1 cellular context compared by ENCODE assay signal in the genomic region with DNA sequence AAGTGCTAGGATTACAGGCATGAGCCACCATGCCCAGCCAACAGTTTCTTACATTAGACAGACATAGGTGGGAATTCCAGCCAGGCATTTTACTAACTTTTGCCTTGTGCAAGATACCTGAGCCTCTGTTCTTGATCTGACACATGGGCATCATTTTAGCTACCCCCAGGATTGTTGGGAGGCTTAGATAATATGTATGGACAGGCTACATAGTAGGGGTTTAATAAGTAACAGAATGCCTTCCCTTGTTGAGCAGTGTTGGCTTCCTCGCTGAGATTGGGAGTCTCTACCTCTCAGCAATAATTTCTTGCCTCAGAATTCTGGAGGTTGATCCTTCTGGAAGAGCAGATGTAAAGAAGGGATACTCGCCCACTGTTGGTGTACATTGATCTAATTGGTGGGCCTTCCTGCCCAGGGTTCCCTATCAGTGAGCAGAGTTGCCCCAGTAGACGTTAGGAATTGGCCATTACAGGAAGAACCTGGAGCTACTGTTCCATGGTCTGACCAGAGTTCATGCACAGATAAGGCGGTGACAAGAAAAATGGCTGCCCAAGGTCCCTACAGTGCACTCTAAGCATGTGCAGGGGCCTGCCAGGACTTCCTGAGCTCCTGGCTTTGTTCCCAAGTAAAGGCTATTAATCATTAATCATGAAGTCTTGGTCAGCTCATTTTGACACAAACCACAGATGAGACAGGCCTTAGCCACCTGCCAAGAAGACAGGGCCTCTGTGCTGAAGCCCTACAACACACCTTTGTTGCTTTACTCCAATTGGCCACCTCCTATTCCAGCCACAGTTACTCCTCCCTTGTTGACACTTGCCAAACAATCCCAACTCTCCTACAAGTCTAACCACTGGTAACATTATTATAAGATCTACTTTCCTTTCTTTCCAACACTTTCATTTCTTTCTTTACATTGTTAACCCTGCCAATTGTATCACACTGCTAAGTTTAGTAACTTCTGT.
TF ChIP-seq lines count a peak whose summit lies in the region.

No MANE protein-coding gene starts in this region.

TF ChIP-seq in HepG2, 621 proteins besides CTCF, POLR2A, EP300 and RAD21 (continued from another document and continues in another):
- peak; percentile 68 for TF ChIP-seq KAT8 (CRISPR knock-in tag; IDR thresholded peaks at IDR 0.05)
- peak; percentile 40 for TF ChIP-seq PHF21A (CRISPR knock-in tag; IDR thresholded peaks at IDR 0.05)
- TF ChIP-seq ZNF792 (CRISPR knock-in tag; IDR thresholded peaks at IDR 0.05), result 0 out of 2 replicates have a peak, but pooled peaks have one; percentile 28
- TF ChIP-seq SIN3A (IDR thresholded peaks at IDR 0.05; ENCODE audit: borderline replicate concordance, low read depth, low read length), result peak; percentile 57; the same call in 1 of the 2 replicates
- 0 out of 2 replicates have a peak, but pooled peaks have one; percentile 61 for TF ChIP-seq DMAP1 (CRISPR knock-in tag; IDR thresholded peaks at IDR 0.05)
- no peak for TF ChIP-seq ZNF546 (CRISPR knock-in tag; conservative IDR thresholded peaks at IDR 0.05)
- TF ChIP-seq HOXA7 (CRISPR knock-in tag; IDR thresholded peaks at IDR 0.05), result no peak
- TF ChIP-seq ZNF510 (CRISPR knock-in tag; IDR thresholded peaks at IDR 0.05; ENCODE audit: low read depth), result 0 out of 2 replicates have a peak, but pooled peaks have one; percentile 27
- no peak for TF ChIP-seq GATA4 (IDR thresholded peaks at IDR 0.05; ENCODE audit: borderline replicate concordance, low read depth)
- no peak for TF ChIP-seq EZH2 (conservative IDR thresholded peaks at IDR 0.05; ENCODE audit: low read depth, low read length)
- no peak for TF ChIP-seq JUN (CRISPR knock-in tag; IDR thresholded peaks at IDR 0.05)
- TF ChIP-seq ZNF644 (CRISPR knock-in tag; IDR thresholded peaks at IDR 0.05; ENCODE audit: low read depth), result peak; percentile 73; the same call in 1 of the 2 replicates
- TF ChIP-seq ZNF746 (CRISPR knock-in tag; IDR thresholded peaks at IDR 0.05), result peak; percentile 21; the same call in 1 of the 2 replicates
- no peak for TF ChIP-seq ATF7 (IDR thresholded peaks at IDR 0.05)
- TF ChIP-seq ATF7 (CRISPR knock-in tag; IDR thresholded peaks at IDR 0.05), result no peak
- TF ChIP-seq, protein P1, sequence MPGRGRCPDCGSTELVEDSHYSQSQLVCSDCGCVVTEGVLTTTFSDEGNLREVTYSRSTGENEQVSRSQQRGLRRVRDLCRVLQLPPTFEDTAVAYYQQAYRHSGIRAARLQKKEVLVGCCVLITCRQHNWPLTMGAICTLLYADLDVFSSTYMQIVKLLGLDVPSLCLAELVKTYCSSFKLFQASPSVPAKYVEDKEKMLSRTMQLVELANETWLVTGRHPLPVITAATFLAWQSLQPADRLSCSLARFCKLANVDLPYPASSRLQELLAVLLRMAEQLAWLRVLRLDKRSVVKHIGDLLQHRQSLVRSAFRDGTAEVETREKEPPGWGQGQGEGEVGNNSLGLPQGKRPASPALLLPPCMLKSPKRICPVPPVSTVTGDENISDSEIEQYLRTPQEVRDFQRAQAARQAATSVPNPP (CRISPR knock-in tag; IDR thresholded peaks at IDR 0.05), result no peak
- peak; percentile 9; the same call in 1 of the 2 replicates for TF ChIP-seq TBX3 (IDR thresholded peaks at IDR 0.05; ENCODE audit: borderline replicate concordance)
- peak; percentile 49; the same call in 1 of the 2 replicates for TF ChIP-seq RXRA (CRISPR knock-in tag; IDR thresholded peaks at IDR 0.05)
- TF ChIP-seq ZNF780A (CRISPR knock-in tag; IDR thresholded peaks at IDR 0.05), result no peak
- peak; percentile 65 for TF ChIP-seq CHD4 (IDR thresholded peaks at IDR 0.05; ENCODE audit: borderline replicate concordance, low read length)
- TF ChIP-seq ZNF256 (CRISPR knock-in tag; conservative IDR thresholded peaks at IDR 0.05), result no peak
- TF ChIP-seq KMT2B (CRISPR knock-in tag; IDR thresholded peaks at IDR 0.05), result 0 out of 2 replicates have a peak, but pooled peaks have one; percentile 51
- peak; percentile 41 for TF ChIP-seq SOX5 (CRISPR knock-in tag; IDR thresholded peaks at IDR 0.05; ENCODE audit: borderline replicate concordance)
- TF ChIP-seq POLR2AphosphoS5 (IDR thresholded peaks at IDR 0.05; ENCODE audit: low read depth, low read length), result no peak; the same call in none of the 2 replicates
- TF ChIP-seq MTF2 (CRISPR knock-in tag; IDR thresholded peaks at IDR 0.05; ENCODE audit: borderline replicate concordance), result no peak
- TF ChIP-seq MAFF (IDR thresholded peaks at IDR 0.05; ENCODE audit: low read depth, low read length), result peak; percentile 55
- no peak for TF ChIP-seq ZNF891 (CRISPR knock-in tag; IDR thresholded peaks at IDR 0.05)
- 0 out of 2 replicates have a peak, but pooled peaks have one; percentile 17 for TF ChIP-seq ZFP90 (CRISPR knock-in tag; IDR thresholded peaks at IDR 0.05; ENCODE audit: borderline replicate concordance)
- peak; percentile 35; the same call in 1 of the 2 replicates for TF ChIP-seq MXD4 (CRISPR knock-in tag; IDR thresholded peaks at IDR 0.05)
- no peak; the same call in 1 of the 2 replicates for TF ChIP-seq ZNF331 (CRISPR knock-in tag; IDR thresholded peaks at IDR 0.05)
- peak; percentile 13; the same call in 1 of the 2 replicates for TF ChIP-seq NR2F2 (IDR thresholded peaks at IDR 0.05; ENCODE audit: borderline replicate concordance, low read depth)
- no peak for TF ChIP-seq GTF3A (CRISPR knock-in tag; conservative IDR thresholded peaks at IDR 0.05)
- TF ChIP-seq ZSCAN30 (CRISPR knock-in tag; IDR thresholded peaks at IDR 0.05), result no peak
- TF ChIP-seq, protein P2, sequence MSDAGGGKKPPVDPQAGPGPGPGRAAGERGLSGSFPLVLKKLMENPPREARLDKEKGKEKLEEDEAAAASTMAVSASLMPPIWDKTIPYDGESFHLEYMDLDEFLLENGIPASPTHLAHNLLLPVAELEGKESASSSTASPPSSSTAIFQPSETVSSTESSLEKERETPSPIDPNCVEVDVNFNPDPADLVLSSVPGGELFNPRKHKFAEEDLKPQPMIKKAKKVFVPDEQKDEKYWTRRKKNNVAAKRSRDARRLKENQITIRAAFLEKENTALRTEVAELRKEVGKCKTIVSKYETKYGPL (CRISPR knock-in tag; IDR thresholded peaks at IDR 0.05), result no peak
- TF ChIP-seq, protein P3, sequence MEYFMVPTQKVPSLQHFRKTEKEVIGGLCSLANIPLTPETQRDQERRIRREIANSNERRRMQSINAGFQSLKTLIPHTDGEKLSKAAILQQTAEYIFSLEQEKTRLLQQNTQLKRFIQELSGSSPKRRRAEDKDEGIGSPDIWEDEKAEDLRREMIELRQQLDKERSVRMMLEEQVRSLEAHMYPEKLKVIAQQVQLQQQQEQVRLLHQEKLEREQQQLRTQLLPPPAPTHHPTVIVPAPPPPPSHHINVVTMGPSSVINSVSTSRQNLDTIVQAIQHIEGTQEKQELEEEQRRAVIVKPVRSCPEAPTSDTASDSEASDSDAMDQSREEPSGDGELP (IDR thresholded peaks at IDR 0.05; ENCODE audit: borderline replicate concordance, low read depth), result peak; percentile 65; the same call in 1 of the 2 replicates
- TF ChIP-seq ZNF326 (CRISPR knock-in tag; IDR thresholded peaks at IDR 0.05; ENCODE audit: borderline replicate concordance), result no peak
- TF ChIP-seq ZNF776 (CRISPR knock-in tag; IDR thresholded peaks at IDR 0.05), result 0 out of 2 replicates have a peak, but pooled peaks have one; percentile 11
- peak; percentile 70 for TF ChIP-seq SALL1 (CRISPR knock-in tag; IDR thresholded peaks at IDR 0.05)
- peak; percentile 61 for TF ChIP-seq XRCC5 (optimal IDR thresholded peaks at IDR 0.05; ENCODE audit: low read length)
- TF ChIP-seq RORA (CRISPR knock-in tag; IDR thresholded peaks at IDR 0.05), result no peak
- no peak for TF ChIP-seq ZNF713 (CRISPR knock-in tag; IDR thresholded peaks at IDR 0.05)
- 0 out of 2 replicates have a peak, but pooled peaks have one; percentile 30 for TF ChIP-seq PPARG (CRISPR knock-in tag; conservative IDR thresholded peaks at IDR 0.05)
- no peak for TF ChIP-seq ZNF703 (CRISPR knock-in tag; IDR thresholded peaks at IDR 0.05; ENCODE audit: borderline replicate concordance)
- peak; percentile 31; the same call in 1 of the 2 replicates for TF ChIP-seq GABPB1 (CRISPR knock-in tag; IDR thresholded peaks at IDR 0.05)
- TF ChIP-seq, protein P4, sequence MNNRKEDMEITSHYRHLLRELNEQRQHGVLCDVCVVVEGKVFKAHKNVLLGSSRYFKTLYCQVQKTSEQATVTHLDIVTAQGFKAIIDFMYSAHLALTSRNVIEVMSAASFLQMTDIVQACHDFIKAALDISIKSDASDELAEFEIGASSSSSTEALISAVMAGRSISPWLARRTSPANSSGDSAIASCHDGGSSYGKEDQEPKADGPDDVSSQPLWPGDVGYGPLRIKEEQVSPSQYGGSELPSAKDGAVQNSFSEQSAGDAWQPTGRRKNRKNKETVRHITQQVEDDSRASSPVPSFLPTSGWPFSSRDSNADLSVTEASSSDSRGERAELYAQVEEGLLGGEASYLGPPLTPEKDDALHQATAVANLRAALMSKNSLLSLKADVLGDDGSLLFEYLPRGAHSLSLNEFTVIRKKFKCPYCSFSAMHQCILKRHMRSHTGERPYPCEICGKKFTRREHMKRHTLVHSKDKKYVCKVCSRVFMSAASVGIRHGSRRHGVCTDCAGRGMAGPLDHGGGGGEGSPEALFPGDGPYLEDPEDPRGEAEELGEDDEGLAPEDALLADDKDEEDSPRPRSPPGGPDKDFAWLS (CRISPR knock-in tag; IDR thresholded peaks at IDR 0.05; ENCODE audit: borderline replicate concordance), result no peak
- TF ChIP-seq MTA1 (CRISPR knock-in tag; IDR thresholded peaks at IDR 0.05; ENCODE audit: borderline replicate concordance), result no peak
- TF ChIP-seq MIXL1 (CRISPR knock-in tag; IDR thresholded peaks at IDR 0.05), result peak; percentile 25; the same call in 1 of the 2 replicates
- 0 out of 2 replicates have a peak, but pooled peaks have one; percentile 33 for TF ChIP-seq ZNF777 (CRISPR knock-in tag; IDR thresholded peaks at IDR 0.05)
- peak; percentile 50 for TF ChIP-seq CREB1 (IDR thresholded peaks at IDR 0.05)
- TF ChIP-seq CREB1 (CRISPR knock-in tag; IDR thresholded peaks at IDR 0.05), result no peak; the same call in none of the 2 replicates
- TF ChIP-seq, protein P5, sequence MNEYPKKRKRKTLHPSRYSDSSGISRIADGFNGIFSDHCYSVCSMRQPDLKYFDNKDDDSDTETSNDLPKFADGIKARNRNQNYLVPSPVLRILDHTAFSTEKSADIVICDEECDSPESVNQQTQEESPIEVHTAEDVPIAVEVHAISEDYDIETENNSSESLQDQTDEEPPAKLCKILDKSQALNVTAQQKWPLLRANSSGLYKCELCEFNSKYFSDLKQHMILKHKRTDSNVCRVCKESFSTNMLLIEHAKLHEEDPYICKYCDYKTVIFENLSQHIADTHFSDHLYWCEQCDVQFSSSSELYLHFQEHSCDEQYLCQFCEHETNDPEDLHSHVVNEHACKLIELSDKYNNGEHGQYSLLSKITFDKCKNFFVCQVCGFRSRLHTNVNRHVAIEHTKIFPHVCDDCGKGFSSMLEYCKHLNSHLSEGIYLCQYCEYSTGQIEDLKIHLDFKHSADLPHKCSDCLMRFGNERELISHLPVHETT (CRISPR knock-in tag; conservative IDR thresholded peaks at IDR 0.05), result no peak; the same call in 1 of the 2 replicates
- TF ChIP-seq YEATS2 (CRISPR knock-in tag; IDR thresholded peaks at IDR 0.05; ENCODE audit: borderline replicate concordance), result no peak; the same call in 1 of the 2 replicates
- TF ChIP-seq ZNF20 (CRISPR knock-in tag; IDR thresholded peaks at IDR 0.05), result no peak
- no peak for TF ChIP-seq HOXD1 (CRISPR knock-in tag; IDR thresholded peaks at IDR 0.05)
- peak; percentile 75; the same call in 1 of the 2 replicates for TF ChIP-seq NFRKB (IDR thresholded peaks at IDR 0.05)
- no peak for TF ChIP-seq U2AF1 (optimal IDR thresholded peaks at IDR 0.05; ENCODE audit: low read depth, low read length)
- TF ChIP-seq ZNF569 (CRISPR knock-in tag; IDR thresholded peaks at IDR 0.05; ENCODE audit: borderline replicate concordance), result no peak
- TF ChIP-seq, protein P6, sequence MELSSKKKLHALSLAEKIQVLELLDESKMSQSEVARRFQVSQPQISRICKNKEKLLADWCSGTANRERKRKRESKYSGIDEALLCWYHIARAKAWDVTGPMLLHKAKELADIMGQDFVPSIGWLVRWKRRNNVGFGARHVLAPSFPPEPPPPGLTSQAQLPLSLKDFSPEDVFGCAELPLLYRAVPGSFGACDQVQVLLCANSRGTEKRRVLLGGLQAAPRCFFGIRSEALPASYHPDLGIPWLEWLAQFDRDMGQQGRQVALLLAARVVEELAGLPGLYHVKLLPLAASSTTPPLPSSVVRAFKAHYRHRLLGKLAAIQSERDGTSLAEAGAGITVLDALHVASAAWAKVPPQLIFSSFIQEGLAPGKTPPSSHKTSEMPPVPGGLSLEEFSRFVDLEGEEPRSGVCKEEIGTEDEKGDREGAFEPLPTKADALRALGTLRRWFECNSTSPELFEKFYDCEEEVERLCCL (CRISPR knock-in tag; IDR thresholded peaks at IDR 0.05; ENCODE audit: borderline replicate concordance), result no peak
- TF ChIP-seq, protein P7, sequence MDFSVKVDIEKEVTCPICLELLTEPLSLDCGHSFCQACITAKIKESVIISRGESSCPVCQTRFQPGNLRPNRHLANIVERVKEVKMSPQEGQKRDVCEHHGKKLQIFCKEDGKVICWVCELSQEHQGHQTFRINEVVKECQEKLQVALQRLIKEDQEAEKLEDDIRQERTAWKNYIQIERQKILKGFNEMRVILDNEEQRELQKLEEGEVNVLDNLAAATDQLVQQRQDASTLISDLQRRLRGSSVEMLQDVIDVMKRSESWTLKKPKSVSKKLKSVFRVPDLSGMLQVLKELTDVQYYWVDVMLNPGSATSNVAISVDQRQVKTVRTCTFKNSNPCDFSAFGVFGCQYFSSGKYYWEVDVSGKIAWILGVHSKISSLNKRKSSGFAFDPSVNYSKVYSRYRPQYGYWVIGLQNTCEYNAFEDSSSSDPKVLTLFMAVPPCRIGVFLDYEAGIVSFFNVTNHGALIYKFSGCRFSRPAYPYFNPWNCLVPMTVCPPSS (IDR thresholded peaks at IDR 0.05), result no peak
- TF ChIP-seq, protein P8, sequence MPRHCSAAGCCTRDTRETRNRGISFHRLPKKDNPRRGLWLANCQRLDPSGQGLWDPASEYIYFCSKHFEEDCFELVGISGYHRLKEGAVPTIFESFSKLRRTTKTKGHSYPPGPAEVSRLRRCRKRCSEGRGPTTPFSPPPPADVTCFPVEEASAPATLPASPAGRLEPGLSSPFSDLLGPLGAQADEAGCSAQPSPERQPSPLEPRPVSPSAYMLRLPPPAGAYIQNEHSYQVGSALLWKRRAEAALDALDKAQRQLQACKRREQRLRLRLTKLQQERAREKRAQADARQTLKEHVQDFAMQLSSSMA (CRISPR knock-in tag; IDR thresholded peaks at IDR 0.05), result no peak
- TF ChIP-seq SRSF4 (IDR thresholded peaks at IDR 0.05; ENCODE audit: low read depth, low read length, poor library complexity, severe bottlenecking), result no peak
- TF ChIP-seq SP2 (CRISPR knock-in tag; IDR thresholded peaks at IDR 0.05), result no peak
- no peak for TF ChIP-seq NKX3-1 (CRISPR knock-in tag; IDR thresholded peaks at IDR 0.05)
- TF ChIP-seq NFIC (IDR thresholded peaks at IDR 0.05; ENCODE audit: low read length), result peak; percentile 55
- TF ChIP-seq CEBPB (IDR thresholded peaks at IDR 0.05; ENCODE audit: borderline replicate concordance, low read depth, low read length), result no peak
- TF ChIP-seq ZSCAN31 (CRISPR knock-in tag; IDR thresholded peaks at IDR 0.05; ENCODE audit: low read depth), result peak; percentile 48; the same call in 1 of the 2 replicates
- TF ChIP-seq ZNF33B (CRISPR knock-in tag; IDR thresholded peaks at IDR 0.05), result no peak
- TF ChIP-seq TAF1 (CRISPR knock-in tag; IDR thresholded peaks at IDR 0.05), result peak; percentile 58
- TF ChIP-seq ARID2 (CRISPR knock-in tag; IDR thresholded peaks at IDR 0.05; ENCODE audit: borderline replicate concordance), result no peak; the same call in 1 of the 2 replicates
- peak; percentile 35 for TF ChIP-seq ZEB1 (IDR thresholded peaks at IDR 0.05; ENCODE audit: insufficient replicate concordance, low read depth)
- TF ChIP-seq TBP (CRISPR knock-in tag; IDR thresholded peaks at IDR 0.05), result no peak
